ENCODE assay signal across 23 cellular contexts in the genomic region with DNA sequence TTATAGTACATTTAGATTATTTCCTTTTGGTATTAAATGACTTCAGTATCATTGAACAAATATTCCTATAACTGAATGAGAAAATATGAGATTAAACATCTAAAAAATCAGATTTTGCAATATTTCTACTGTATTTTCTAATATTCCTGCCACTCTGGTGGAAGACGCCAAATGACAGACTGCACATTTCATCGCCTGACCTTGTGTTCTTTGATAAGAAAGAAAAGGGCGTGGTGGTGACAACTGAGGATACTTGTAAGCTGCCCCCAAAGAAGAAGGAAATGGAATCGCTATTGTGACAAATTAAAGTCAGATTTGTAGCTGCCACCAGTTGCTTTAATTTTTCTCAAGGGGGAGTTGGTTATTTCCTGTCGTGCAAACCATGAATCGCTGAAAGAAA.
"Had no signal": no experiment of that assay in that cellular context is flagged by ENCODE, and none has a peak within 500 bp of the region (broad histone marks: within the 10 kb centered on the region; RNA-seq: fewer than 3 reads in every experiment).

No MANE protein-coding gene starts in this region.

- ATAC-seq: gastrocnemius medialis; right lobe of liver; stimulated activated naive CD8-positive, alpha-beta T cell treated with anti-CD3 and anti-CD28 coated beads, Interleukin-15, Interleukin-2, amounts not matched to agents 100 U/mL and 50 U/mL, for 24 hours; WTC11 had no signal

- H3K27me3 ChIP-seq: gastrocnemius medialis, right lobe of liver, testis had no signal

- H3K36me3 Mint-ChIP-seq: immature natural killer cell, WTC11 had no signal

- H3K4me1 ChIP-seq: right lobe of liver had no signal

- H3K9me3 ChIP-seq: gastrocnemius medialis, right lobe of liver, testis had no signal

- H3K4me3 ChIP-seq: coronary artery, dorsolateral prefrontal cortex, gastrocnemius medialis, lung, right lobe of liver, testis had no signal

- H3K4me1 Mint-ChIP-seq: activated CD4-positive, alpha-beta memory T cell treated with anti-CD3 and anti-CD28 coated beads, Interleukin-2, amount 10 ng/mL, durations not matched to agents 7 days and 5 days; activated CD4-positive, alpha-beta T cell treated with anti-CD3 and anti-CD28 coated beads, Interleukin-2, amount 10 ng/mL, durations not matched to agents 7 days and 5 days; immature natural killer cell; WTC11 had no signal

- H3K27ac Mint-ChIP-seq: activated CD4-positive, alpha-beta memory T cell treated with anti-CD3 and anti-CD28 coated beads, Interleukin-2, amount 10 ng/mL, durations not matched to agents 7 days and 5 days; activated CD4-positive, alpha-beta T cell treated with anti-CD3 and anti-CD28 coated beads, Interleukin-2, amount 10 ng/mL, durations not matched to agents 7 days and 5 days; activated T-cell treated with anti-CD3 and anti-CD28 coated beads, Interleukin-2, amount 50 U/mL, for 24 hours; immature natural killer cell; nephron; WTC11 had no signal

- H3K36me3 ChIP-seq: gastrocnemius medialis, right lobe of liver had no signal

- H3K4me3 Mint-ChIP-seq: activated CD4-positive, alpha-beta memory T cell treated with anti-CD3 and anti-CD28 coated beads, Interleukin-2, amount 10 ng/mL, durations not matched to agents 7 days and 5 days; activated CD4-positive, alpha-beta T cell treated with anti-CD3 and anti-CD28 coated beads, Interleukin-2, amount 10 ng/mL, durations not matched to agents 7 days and 5 days; activated T-cell treated with anti-CD3 and anti-CD28 coated beads, Interleukin-2, amount 50 U/mL, for 24 hours; immature natural killer cell; nephron; WTC11 had no signal

- DNase-seq: activated CD4-positive, alpha-beta memory T cell treated with anti-CD3 and anti-CD28 coated beads, Interleukin-2, amount 10 ng/mL, durations not matched to agents 7 days and 5 days; activated CD4-positive, alpha-beta T cell treated with anti-CD3 and anti-CD28 coated beads for 1 hour; activated CD4-positive, alpha-beta T cell treated with anti-CD3 and anti-CD28 coated beads, Interleukin-2, amount 10 ng/mL, durations not matched to agents 7 days and 5 days; activated CD8-positive, alpha-beta memory T cell treated with anti-CD3 and anti-CD28 coated beads, Interleukin-2, amount 50 U/mL, for 48 hours; activated gamma-delta T cell treated with Interleukin-2 at 50 U/mL for 16 hours; activated naive CD4-positive, alpha-beta T cell treated with anti-CD3 and anti-CD28 coated beads, Interleukin-2, amount 50 U/mL, for 16 hours; activated T-cell treated with anti-CD3 and anti-CD28 coated beads, Interleukin-2, amount 50 U/mL, for 24 hours; dorsolateral prefrontal cortex; effector memory CD4-positive, alpha-beta T cell; gastrocnemius medialis; hypothalamus; immature natural killer cell; kidney; posterior cingulate gyrus; right lobe of liver; stimulated activated CD4-positive, alpha-beta T cell treated with anti-CD3 and anti-CD28 coated beads, Interleukin-12 subunit alpha, Interleukin-12 subunit beta, amount 100 ng/mL, for 4 hours; stimulated activated CD4-positive, alpha-beta T cell treated with anti-CD3 and anti-CD28 coated beads, Interleukin-4, amount 100 ng/mL, for 1 hour; stimulated activated naive CD8-positive, alpha-beta T cell treated with anti-CD3 and anti-CD28 coated beads, Interleukin-15, Interleukin-2, amounts not matched to agents 100 U/mL and 50 U/mL, for 24 hours; testis had no signal

- H3K27ac ChIP-seq: coronary artery, dorsolateral prefrontal cortex, right lobe of liver had no signal

- H3K9me3 Mint-ChIP-seq: activated CD4-positive, alpha-beta memory T cell treated with anti-CD3 and anti-CD28 coated beads, Interleukin-2, amount 10 ng/mL, durations not matched to agents 7 days and 5 days; activated CD4-positive, alpha-beta T cell treated with anti-CD3 and anti-CD28 coated beads, Interleukin-2, amount 10 ng/mL, durations not matched to agents 7 days and 5 days; activated T-cell treated with anti-CD3 and anti-CD28 coated beads, Interleukin-2, amount 50 U/mL, for 24 hours; immature natural killer cell; nephron; WTC11 had no signal
